ENCODE assay signal across 18 cellular contexts in genomic region chr22:46626356-46626755, GRCh38.
"Had no signal": no experiment of that assay in that cellular context is flagged by ENCODE, and none has a peak within 500 bp of the region (broad histone marks: within the 10 kb centered on the region; RNA-seq: fewer than 3 reads in every experiment).

No MANE protein-coding gene starts in this region.

- H3K36me3 Mint-ChIP-seq: natural killer cell treated with Interleukin-12 subunit alpha and Interleukin-12 subunit beta and Interleukin-15 and Interleukin-18, amount 100 ng/mL, for 72 hours had no signal

- H3K4me3 Mint-ChIP-seq: activated T-helper 17 cell treated with anti-CD3 and anti-CD28 coated beads, Interleukin-2, amount 50 U/mL, for 72 hours; endodermal cell; natural killer cell treated with Interleukin-12 subunit alpha and Interleukin-12 subunit beta and Interleukin-15 and Interleukin-18, amount 100 ng/mL, for 72 hours; T-helper 2 cell treated with Interferon-gamma antibody and Interleukin-4, amounts not matched to agents 5 μg/mL and 100 μg/mL, for 36 hours had no signal

- H3K27ac ChIP-seq: gastroesophageal sphincter, upper lobe of right lung had no signal

- H3K9me3 Mint-ChIP-seq: activated T-helper 17 cell treated with anti-CD3 and anti-CD28 coated beads, Interleukin-2, amount 50 U/mL, for 72 hours; endodermal cell; natural killer cell treated with Interleukin-12 subunit alpha and Interleukin-12 subunit beta and Interleukin-15 and Interleukin-18, amount 100 ng/mL, for 72 hours; T-helper 2 cell treated with Interferon-gamma antibody and Interleukin-4, amounts not matched to agents 5 μg/mL and 100 μg/mL, for 36 hours had no signal

- ATAC-seq: activated CD4-positive, CD25-positive, alpha-beta regulatory T cell treated with anti-CD3 and anti-CD28 coated beads, Interleukin-2, amount 50 U/mL, for 24 hours; gastroesophageal sphincter; left ventricle myocardium superior; natural killer cell treated with Interleukin-12 subunit alpha and Interleukin-12 subunit beta and Interleukin-15 and Interleukin-18, amount 100 ng/mL, for 72 hours; upper lobe of right lung had no signal

- H3K4me1 ChIP-seq: upper lobe of right lung had no signal

- H3K4me1 Mint-ChIP-seq: activated T-helper 17 cell treated with anti-CD3 and anti-CD28 coated beads, Interleukin-2, amount 50 U/mL, for 72 hours had no signal

- H3K27ac Mint-ChIP-seq: activated T-helper 17 cell treated with anti-CD3 and anti-CD28 coated beads, Interleukin-2, amount 50 U/mL, for 72 hours; natural killer cell treated with Interleukin-12 subunit alpha and Interleukin-12 subunit beta and Interleukin-15 and Interleukin-18, amount 100 ng/mL, for 72 hours; T-helper 2 cell treated with Interferon-gamma antibody and Interleukin-4, amounts not matched to agents 5 μg/mL and 100 μg/mL, for 36 hours had no signal

- H3K9me3 ChIP-seq: gastroesophageal sphincter, upper lobe of right lung had no signal

- H3K27me3 ChIP-seq: dorsolateral prefrontal cortex, gastroesophageal sphincter, upper lobe of right lung had no signal

- H3K4me3 ChIP-seq: dorsolateral prefrontal cortex, gastroesophageal sphincter, upper lobe of right lung had no signal

- DNase-seq: activated CD4-positive, alpha-beta T cell treated with anti-CD3 and anti-CD28 coated beads, Interleukin-2, amount 50 U/mL, for 4 hours; activated naive CD4-positive, alpha-beta T cell treated with Interleukin-2 at 50 U/mL for 16 hours; activated T-cell treated with anti-CD3 and anti-CD28 coated beads for 4 hours; anterior cingulate cortex; dorsolateral prefrontal cortex; endodermal cell; left ventricle myocardium superior; mesenchymal stem cell; occipital lobe; small intestine; stimulated activated CD4-positive, alpha-beta T cell treated with anti-CD3 and anti-CD28 coated beads, Interleukin-4, amount 100 ng/mL, for 24 hours; stimulated activated naive CD4-positive, alpha-beta T cell treated with Interleukin-2 at 50 U/mL for 16 hours; upper lobe of right lung had no signal
